Comparison of ENCODE assay signal across 8 cellular contexts in the genomic region with DNA sequence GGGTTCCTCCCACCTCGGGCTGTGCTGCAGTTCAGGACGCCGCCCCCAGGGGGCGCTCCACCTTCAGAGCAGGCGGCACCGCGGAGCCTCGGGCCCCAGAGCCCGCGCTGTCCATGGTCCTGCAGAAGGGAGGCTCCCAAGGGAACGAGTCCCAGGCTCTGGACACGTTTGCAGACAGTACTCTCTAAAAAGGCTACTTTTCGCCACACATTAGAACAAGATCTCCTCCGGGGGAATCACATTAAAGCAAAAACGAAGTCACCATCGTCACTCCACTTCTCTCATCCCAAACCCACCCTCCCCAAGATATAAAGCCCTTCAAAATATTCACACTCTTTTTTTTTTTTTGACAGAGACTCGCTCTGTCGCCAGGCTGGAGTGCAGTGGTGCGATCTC. TPM values are rescaled to one million over a fixed set of nuclear protein-coding genes. Genes with fewer than 3 reads are reported as not detected.
DNase-seq lines count a peak whose midpoint lies in the region; ATAC-seq lines count a peak whose summit lies in the region.

No MANE protein-coding gene starts in this region.

- peak; percentile 81 for ATAC-seq in activated CD8-positive, alpha-beta T cell treated with anti-CD3 and anti-CD28 coated beads, Interleukin-2, amount 10 ng/mL, durations not matched to agents 7 days and 5 days
- ATAC-seq in memory B cell (ENCODE audit: low read depth) = peak; percentile 14

- CTCF ChIA-PET in activated CD8-positive, alpha-beta T cell treated with anti-CD3 and anti-CD28 coated beads, Interleukin-2, amount 10 ng/mL, durations not matched to agents 7 days and 5 days (lab: Charles Lee) = interaction anchor here (0.5 to 6.7 kb wide), 18 partner anchors 12 to 239 kb away, joined by 3 to 74 read pairs (median 4); partner anchors contain the start of gene NKG7

- peaks cover 10% of the 10 kb centered on the region for H3K27me3 ChIP-seq in effector memory CD4-positive, alpha-beta T cell (replicated peaks; ENCODE audit: control insufficient read depth, insufficient read depth, low read length, poor library complexity, severe bottlenecking)

- no peaks in the 10 kb centered on the region for H3K36me3 Mint-ChIP-seq in activated CD8-positive, alpha-beta T cell treated with anti-CD3 and anti-CD28 coated beads, Interleukin-2, amount 10 ng/mL, durations not matched to agents 7 days and 5 days (ENCODE audit: low read depth)
- no peaks in the 10 kb centered on the region for H3K36me3 Mint-ChIP-seq in memory B cell

- H3K4me3 Mint-ChIP-seq in activated CD8-positive, alpha-beta T cell treated with anti-CD3 and anti-CD28 coated beads, Interleukin-2, amount 10 ng/mL, durations not matched to agents 7 days and 5 days = no peak overlapping the region
- H3K4me3 Mint-ChIP-seq in memory B cell = peak overlapping the region; percentile 8

- H3K36me3 ChIP-seq in effector memory CD4-positive, alpha-beta T cell (ENCODE audit: control insufficient read depth, insufficient read depth, low read length) = no peaks in the 10 kb centered on the region

- no peaks in the 10 kb centered on the region for H3K9me3 Mint-ChIP-seq in activated CD8-positive, alpha-beta T cell treated with anti-CD3 and anti-CD28 coated beads, Interleukin-2, amount 10 ng/mL, durations not matched to agents 7 days and 5 days (ENCODE audit: insufficient read depth)
- no peaks in the 10 kb centered on the region for H3K9me3 Mint-ChIP-seq in memory B cell

- peak; percentile 71 for DNase-seq in NCI-H82 (lab: John Stamatoyannopoulos, UW)
- DNase-seq in NCI-H82 treated with DMSO at 0.1 percent for 48 hours (lab: John Stamatoyannopoulos, UW; ENCODE audit: unreplicated experiment) = no peak
- DNase-seq in NCI-H460 (ENCODE audit: extremely low read depth, low read depth) = peak; percentile 73
- peak; percentile 91 for DNase-seq in activated CD8-positive, alpha-beta T cell treated with anti-CD3 and anti-CD28 coated beads, Interleukin-2, amount 10 ng/mL, durations not matched to agents 7 days and 5 days
- DNase-seq in effector memory CD4-positive, alpha-beta T cell = peak; percentile 53 to 75 (median 65)
- peak; percentile 88 to 98 for DNase-seq in memory B cell (ENCODE audit: low spot score in 2 of 2)
- DNase-seq in stimulated activated CD8-positive, alpha-beta memory T cell treated with anti-CD3 and anti-CD28 coated beads, Interleukin-15, amount 100 ng/mL, for 4 hours (ENCODE audit: low read depth in 2 of 2) = peak; percentile 60
- DNase-seq in NCI-H2029 (lab: John Stamatoyannopoulos, UW) = no peak

- H3K27ac ChIP-seq in effector memory CD4-positive, alpha-beta T cell (ENCODE audit: insufficient read depth, low read length, poor library complexity, severe bottlenecking) = no peak overlapping the region

- no peaks in the 10 kb centered on the region for H3K9me3 ChIP-seq in effector memory CD4-positive, alpha-beta T cell (ENCODE audit: control insufficient read depth, low read length)

- POLR2A ChIA-PET in activated CD8-positive, alpha-beta T cell treated with anti-CD3 and anti-CD28 coated beads, Interleukin-2, amount 10 ng/mL, durations not matched to agents 7 days and 5 days (lab: Charles Lee) = no interaction called here

- H3K4me1 Mint-ChIP-seq in activated CD8-positive, alpha-beta T cell treated with anti-CD3 and anti-CD28 coated beads, Interleukin-2, amount 10 ng/mL, durations not matched to agents 7 days and 5 days (ENCODE audit: low read depth) = peaks cover 17% of the 10 kb centered on the region
- peaks cover 12% of the 10 kb centered on the region for H3K4me1 Mint-ChIP-seq in memory B cell

- peaks cover 21% of the 10 kb centered on the region for H3K27me3 Mint-ChIP-seq in activated CD8-positive, alpha-beta T cell treated with anti-CD3 and anti-CD28 coated beads, Interleukin-2, amount 10 ng/mL, durations not matched to agents 7 days and 5 days (ENCODE audit: low read depth)
- H3K27me3 Mint-ChIP-seq in memory B cell = no peaks in the 10 kb centered on the region

- peaks cover 2% of the 10 kb centered on the region for H3K4me1 ChIP-seq in effector memory CD4-positive, alpha-beta T cell (ENCODE audit: control insufficient read depth, insufficient read depth, low read length, poor library complexity, severe bottlenecking)

- no peak overlapping the region for H3K27ac Mint-ChIP-seq in activated CD8-positive, alpha-beta T cell treated with anti-CD3 and anti-CD28 coated beads, Interleukin-2, amount 10 ng/mL, durations not matched to agents 7 days and 5 days
- H3K27ac Mint-ChIP-seq in memory B cell = no peak overlapping the region

- no peak overlapping the region for H3K4me3 ChIP-seq in effector memory CD4-positive, alpha-beta T cell (ENCODE audit: insufficient read depth, low read depth, low read length, poor library complexity, severe bottlenecking)

RNA-seq across cellular contexts. Expression of gene SIGLEC10, which starts 4.6 kb away (rescaled TPM):
- total RNA-seq in NCI-H460 (2014; rRNA removed; shearing (Covaris generic)) = not detected in 2 replicates
- not detected in 2 replicates for polyA plus RNA-seq in NCI-H460 (2014; cell fraction: nucleus; rRNA removed)
- under 1 TPM; 0.83 to 0.92 TPM for total RNA-seq in activated CD8-positive, alpha-beta T cell treated with anti-CD3 and anti-CD28 coated beads, Interleukin-2, amount 10 ng/mL, durations not matched to agents 7 days and 5 days

RNA-seq across cellular contexts. Expression of gene C19orf84, which starts 31.7 kb away (rescaled TPM):
- total RNA-seq in NCI-H460 (2014; rRNA removed; shearing (Covaris generic)) = not detected in 2 replicates
- not detected in 2 replicates for polyA plus RNA-seq in NCI-H460 (2014; cell fraction: nucleus; rRNA removed)
- not detected for total RNA-seq in activated CD8-positive, alpha-beta T cell treated with anti-CD3 and anti-CD28 coated beads, Interleukin-2, amount 10 ng/mL, durations not matched to agents 7 days and 5 days

RNA-seq across cellular contexts. Expression of gene LIM2, which starts 34.3 kb away (rescaled TPM):
- not detected in 2 replicates for total RNA-seq in NCI-H460 (2014; rRNA removed; shearing (Covaris generic))
- not detected in 2 replicates for polyA plus RNA-seq in NCI-H460 (2014; cell fraction: nucleus; rRNA removed)
- not detected for total RNA-seq in activated CD8-positive, alpha-beta T cell treated with anti-CD3 and anti-CD28 coated beads, Interleukin-2, amount 10 ng/mL, durations not matched to agents 7 days and 5 days

RNA-seq across cellular contexts. Expression of gene SIGLEC8, which starts 36.2 kb away (rescaled TPM):
- not detected in 2 replicates for total RNA-seq in NCI-H460 (2014; rRNA removed; shearing (Covaris generic))
- not detected in 2 replicates for polyA plus RNA-seq in NCI-H460 (2014; cell fraction: nucleus; rRNA removed)
- not detected for total RNA-seq in activated CD8-positive, alpha-beta T cell treated with anti-CD3 and anti-CD28 coated beads, Interleukin-2, amount 10 ng/mL, durations not matched to agents 7 days and 5 days

RNA-seq across cellular contexts. Expression of gene NKG7, which starts 49.6 kb away (rescaled TPM):
- total RNA-seq in NCI-H460 (2014; rRNA removed; shearing (Covaris generic)) = not detected in 2 replicates
- polyA plus RNA-seq in NCI-H460 (2014; cell fraction: nucleus; rRNA removed) = not detected in 2 replicates
- 100 to 1,000 TPM; 401 to 410 TPM for total RNA-seq in activated CD8-positive, alpha-beta T cell treated with anti-CD3 and anti-CD28 coated beads, Interleukin-2, amount 10 ng/mL, durations not matched to agents 7 days and 5 days

Comparison
In these comparisons a context has a peak if more than half of its experiments do, and no peak if none do; other contexts are left out.
1. DNase-seq: peak in NCI-H82 (single experiment), NCI-H460 (single experiment), activated CD8-positive, alpha-beta T cell treated with anti-CD3 and anti-CD28 coated beads, Interleukin-2, amount 10 ng/mL, durations not matched to agents 7 days and 5 days (single experiment), effector memory CD4-positive, alpha-beta T cell (3 of 3), memory B cell (2 of 2) and stimulated activated CD8-positive, alpha-beta memory T cell treated with anti-CD3 and anti-CD28 coated beads, Interleukin-15, amount 100 ng/mL, for 4 hours (2 of 2); none in NCI-H82 treated with DMSO at 0.1 percent for 48 hours (single experiment) and NCI-H2029 (single experiment).